Comparison of ENCODE assay signal across 8 cellular contexts in genomic region chr4:118772149-118773081, GRCh38.
DNase-seq lines count a peak whose midpoint lies in the region; ATAC-seq, FAIRE-seq and TF ChIP-seq lines count a peak whose summit lies in the region.

No MANE protein-coding gene starts in this region.

- no peak overlapping the region for H3K4me3 Mint-ChIP-seq in activated CD8-positive, alpha-beta memory T cell treated with anti-CD3 and anti-CD28 coated beads, Interleukin-2, amount 10 ng/mL, durations not matched to agents 7 days and 5 days

- no peak overlapping the region for H2AFZ ChIP-seq in K562 (ENCODE audit: low read depth, low read length)

- no peak for TF ChIP-seq POLR2A in K562 (conservative IDR thresholded peaks at IDR 0.05)

- ATAC-seq in activated CD8-positive, alpha-beta memory T cell treated with anti-CD3 and anti-CD28 coated beads, Interleukin-2, amount 10 ng/mL, durations not matched to agents 7 days and 5 days: peak; percentile 77
- ATAC-seq in HG02798 (IDR thresholded peaks at IDR 0.05; ENCODE audit: poor library complexity, unreplicated experiment) (peak; percentile 76), K562 (peak; percentile 84)
- peak; percentile 75 for ATAC-seq in stimulated activated naive CD8-positive, alpha-beta T cell treated with anti-CD3 and anti-CD28 coated beads, Interleukin-15, Interleukin-2, amounts not matched to agents 100 U/mL and 50 U/mL, for 24 hours

- no peak for DNase-seq in activated CD8-positive, alpha-beta memory T cell treated with anti-CD3 and anti-CD28 coated beads, Interleukin-2, amount 10 ng/mL, durations not matched to agents 7 days and 5 days
- no peak for DNase-seq in activated CD8-positive, alpha-beta memory T cell treated with anti-CD3 and anti-CD28 coated beads for 24 hours
- DNase-seq in NCI-H2107 treated with DMSO at 0.1 percent for 48 hours (lab: John Stamatoyannopoulos, UW; ENCODE audit: unreplicated experiment) (peak; percentile 41), K562 (ENCODE audit: extremely low read depth in 1 of 4, low spot score in 3 of 4) (peak in 3 of 4 experiments; percentile 12 to 44 (median 44)), inferior parietal cortex (ENCODE audit: extremely low spot score) (peak; percentile 75), T-helper 9 cell (no peak)
- DNase-seq in stimulated activated naive CD8-positive, alpha-beta T cell treated with anti-CD3 and anti-CD28 coated beads, Interleukin-15, Interleukin-2, amounts not matched to agents 100 U/mL and 50 U/mL, for 24 hours: no peak

- H3K27ac ChIP-seq in K562 (ENCODE audit: extremely low read depth, low read depth, low read length): no peak overlapping the region

- peak in 2 of 3 experiments; percentile 43 to 69; a peak in 3 of 6 replicates for TF ChIP-seq CTCF in K562 (IDR thresholded peaks at IDR 0.05 in 2 of 3, conservative IDR thresholded peaks at IDR 0.05 in 1 of 3; ENCODE audit: insufficient read depth in 2 of 3, low read depth in 1 of 3, low read length in 3 of 3)

- H3K27me3 ChIP-seq in K562 (ENCODE audit: control insufficient read depth in 2 of 2, insufficient read depth in 2 of 2, low read length in 2 of 2): no peaks in the 10 kb centered on the region

- H3K4me1 Mint-ChIP-seq in activated CD8-positive, alpha-beta memory T cell treated with anti-CD3 and anti-CD28 coated beads, Interleukin-2, amount 10 ng/mL, durations not matched to agents 7 days and 5 days: peaks cover 1% of the 10 kb centered on the region

- no peak overlapping the region for H3K9ac ChIP-seq in K562 (ENCODE audit: insufficient read depth in 1 of 2, low read depth in 2 of 2, low read length in 2 of 2)

- H3K9me1 ChIP-seq in K562 (ENCODE audit: control insufficient read depth, insufficient read depth, low read length): no peaks in the 10 kb centered on the region

- POLR2A ChIA-PET in K562 (lab: Yijun Ruan, JAX): no interaction called here

- FAIRE-seq in K562 (lab: Jason Lieb, UNC): peak; percentile 72

- no peak overlapping the region for H3K4me2 ChIP-seq in K562 (ENCODE audit: insufficient read depth, low read length)

- no peaks in the 10 kb centered on the region for H3K9me3 ChIP-seq in K562 (replicated peaks; ENCODE audit: control insufficient read depth, insufficient read depth, low read depth, low read length)

- TF ChIP-seq EP300 in K562 (IDR thresholded peaks at IDR 0.05; ENCODE audit: low read length): no peak

- H3K9me3 Mint-ChIP-seq in activated CD8-positive, alpha-beta memory T cell treated with anti-CD3 and anti-CD28 coated beads, Interleukin-2, amount 10 ng/mL, durations not matched to agents 7 days and 5 days (ENCODE audit: low read depth): no peaks in the 10 kb centered on the region

- WGBS in K562 (ENCODE audit: insufficient coverage, low coverage, missing lambda C conversion rate): 40% methylated on average over 10 of the region's 10 CpGs

- no peak overlapping the region for H3K4me3 ChIP-seq in K562

- peaks cover 5% of the 10 kb centered on the region; the same call in 1 of the 3 replicates for H3K36me3 ChIP-seq in K562 (ENCODE audit: control insufficient read depth, insufficient read depth, low read length)

- BruUV-seq in K562 (replicated peaks; lab: Mats Ljungman, UMichigan): no TSS peak

- H3K27me3 Mint-ChIP-seq in activated CD8-positive, alpha-beta memory T cell treated with anti-CD3 and anti-CD28 coated beads, Interleukin-2, amount 10 ng/mL, durations not matched to agents 7 days and 5 days: no peaks in the 10 kb centered on the region

- no peaks in the 10 kb centered on the region for H3K79me2 ChIP-seq in K562 (ENCODE audit: control insufficient read depth, insufficient read depth, low read length)

- H4K20me1 ChIP-seq in K562 (replicated peaks; ENCODE audit: control insufficient read depth, insufficient read depth, low read length): 0 out of 2 replicates have a peak, but pooled peaks cover 6% of the 10 kb centered on the region

- TF ChIP-seq RAD21 in K562 (CRISPR knock-in tag; conservative IDR thresholded peaks at IDR 0.05 in 1 of 2, IDR thresholded peaks at IDR 0.05 in 1 of 2): peak; percentile 63 to 70

- H3K36me3 Mint-ChIP-seq in activated CD8-positive, alpha-beta memory T cell treated with anti-CD3 and anti-CD28 coated beads, Interleukin-2, amount 10 ng/mL, durations not matched to agents 7 days and 5 days: peaks cover 3% of the 10 kb centered on the region

- no peak overlapping the region for H3K27ac Mint-ChIP-seq in activated CD8-positive, alpha-beta memory T cell treated with anti-CD3 and anti-CD28 coated beads, Interleukin-2, amount 10 ng/mL, durations not matched to agents 7 days and 5 days

- no peaks in the 10 kb centered on the region for H3K4me1 ChIP-seq in K562 (replicated peaks in 1 of 2; ENCODE audit: control insufficient read depth in 2 of 2, insufficient read depth in 2 of 2, low read length in 2 of 2)

- in situ Hi-C loops in K562 (cut with MboI): no loop called here

- intact Hi-C loops in K562 (cut with micrococcal nuclease): loop anchor here (1.0 kb wide), 2 partner anchors 118 to 197 kb away; no protein-coding TSS in a partner anchor

- CTCF ChIA-PET in activated CD8-positive, alpha-beta memory T cell treated with anti-CD3 and anti-CD28 coated beads, Interleukin-2, amount 10 ng/mL, durations not matched to agents 7 days and 5 days (lab: Charles Lee): interaction anchor here (0.6 to 2.1 kb wide), 14 partner anchors 17 to 196 kb away, joined by 3 to 8 read pairs (median 4); partner anchors contain the start of gene SYNPO2
- CTCF ChIA-PET in K562 (lab: Yijun Ruan, JAX; ENCODE audit: low intra/inter-chr PET ratio): interaction anchor here (0.6 to 2.2 kb wide), 3 partner anchors 118 to 855 kb away, joined by 3 to 23 read pairs (median 4); no protein-coding TSS in a partner anchor

TF ChIP-seq in K562, 482 proteins besides CTCF, POLR2A, EP300 and RAD21:
- TF ChIP-seq SMC3 (conservative IDR thresholded peaks at IDR 0.05; ENCODE audit: insufficient read depth, low read depth, low read length): 0 out of 2 replicates have a peak, but pooled peaks have one; percentile 24
- TF ChIP-seq NR1H2 (CRISPR knock-in tag; IDR thresholded peaks at IDR 0.05): no peak
- no peak for TF ChIP-seq SIN3A (IDR thresholded peaks at IDR 0.05; ENCODE audit: borderline replicate concordance in 2 of 2, control insufficient read depth in 1 of 2, low read depth in 2 of 2, low read length in 2 of 2)
- TF ChIP-seq, protein P1, sequence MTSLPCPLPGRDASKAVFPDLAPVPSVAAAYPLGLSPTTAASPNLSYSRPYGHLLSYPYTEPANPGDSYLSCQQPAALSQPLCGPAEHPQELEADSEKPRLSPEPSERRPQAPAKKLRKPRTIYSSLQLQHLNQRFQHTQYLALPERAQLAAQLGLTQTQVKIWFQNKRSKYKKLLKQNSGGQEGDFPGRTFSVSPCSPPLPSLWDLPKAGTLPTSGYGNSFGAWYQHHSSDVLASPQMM (CRISPR knock-in tag; IDR thresholded peaks at IDR 0.05): no peak
- TF ChIP-seq EGR1 (conservative IDR thresholded peaks at IDR 0.05): no peak
- no peak for TF ChIP-seq HINFP (tag; conservative IDR thresholded peaks at IDR 0.05; ENCODE audit: low read depth)
- TF ChIP-seq MIER1 (IDR thresholded peaks at IDR 0.05; ENCODE audit: low read depth): no peak
- TF ChIP-seq MBD2 (IDR thresholded peaks at IDR 0.05; ENCODE audit: borderline replicate concordance, low read depth): no peak
- TF ChIP-seq PCBP2 (IDR thresholded peaks at IDR 0.05; ENCODE audit: low read depth, low read length, poor library complexity, severe bottlenecking): no peak
- TF ChIP-seq, protein P2, sequence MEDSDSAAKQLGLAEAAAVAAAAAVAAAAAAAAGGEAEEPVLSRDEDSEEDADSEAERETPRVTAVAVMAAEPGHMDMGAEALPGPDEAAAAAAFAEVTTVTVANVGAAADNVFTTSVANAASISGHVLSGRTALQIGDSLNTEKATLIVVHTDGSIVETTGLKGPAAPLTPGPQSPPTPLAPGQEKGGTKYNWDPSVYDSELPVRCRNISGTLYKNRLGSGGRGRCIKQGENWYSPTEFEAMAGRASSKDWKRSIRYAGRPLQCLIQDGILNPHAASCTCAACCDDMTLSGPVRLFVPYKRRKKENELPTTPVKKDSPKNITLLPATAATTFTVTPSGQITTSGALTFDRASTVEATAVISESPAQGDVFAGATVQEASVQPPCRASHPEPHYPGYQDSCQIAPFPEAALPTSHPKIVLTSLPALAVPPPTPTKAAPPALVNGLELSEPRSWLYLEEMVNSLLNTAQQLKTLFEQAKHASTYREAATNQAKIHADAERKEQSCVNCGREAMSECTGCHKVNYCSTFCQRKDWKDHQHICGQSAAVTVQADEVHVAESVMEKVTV (CRISPR knock-in tag; IDR thresholded peaks at IDR 0.05): peak; percentile 56; the same call in 1 of the 2 replicates
- 0 out of 4 replicates have a peak, but pooled peaks of 1 of the 2 experiments have one; percentile 41 for TF ChIP-seq FOXK2 (conservative IDR thresholded peaks at IDR 0.05 in 1 of 2, IDR thresholded peaks at IDR 0.05 in 1 of 2; ENCODE audit: low read depth in 2 of 2)
- TF ChIP-seq, protein P3, sequence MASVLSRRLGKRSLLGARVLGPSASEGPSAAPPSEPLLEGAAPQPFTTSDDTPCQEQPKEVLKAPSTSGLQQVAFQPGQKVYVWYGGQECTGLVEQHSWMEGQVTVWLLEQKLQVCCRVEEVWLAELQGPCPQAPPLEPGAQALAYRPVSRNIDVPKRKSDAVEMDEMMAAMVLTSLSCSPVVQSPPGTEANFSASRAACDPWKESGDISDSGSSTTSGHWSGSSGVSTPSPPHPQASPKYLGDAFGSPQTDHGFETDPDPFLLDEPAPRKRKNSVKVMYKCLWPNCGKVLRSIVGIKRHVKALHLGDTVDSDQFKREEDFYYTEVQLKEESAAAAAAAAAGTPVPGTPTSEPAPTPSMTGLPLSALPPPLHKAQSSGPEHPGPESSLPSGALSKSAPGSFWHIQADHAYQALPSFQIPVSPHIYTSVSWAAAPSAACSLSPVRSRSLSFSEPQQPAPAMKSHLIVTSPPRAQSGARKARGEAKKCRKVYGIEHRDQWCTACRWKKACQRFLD (CRISPR knock-in tag; IDR thresholded peaks at IDR 0.05): no peak
- no peak for TF ChIP-seq GATAD2A (IDR thresholded peaks at IDR 0.05)
- TF ChIP-seq NFIC (IDR thresholded peaks at IDR 0.05): no peak

Comparison
In these comparisons a context has a peak if more than half of its experiments do, and no peak if none do; other contexts are left out.
1. DNase-seq: peak in NCI-H2107 treated with DMSO at 0.1 percent for 48 hours (single experiment), K562 (3 of 4) and inferior parietal cortex (single experiment); none in activated CD8-positive, alpha-beta memory T cell treated with anti-CD3 and anti-CD28 coated beads, Interleukin-2, amount 10 ng/mL, durations not matched to agents 7 days and 5 days (single experiment), activated CD8-positive, alpha-beta memory T cell treated with anti-CD3 and anti-CD28 coated beads for 24 hours (single experiment), stimulated activated naive CD8-positive, alpha-beta T cell treated with anti-CD3 and anti-CD28 coated beads, Interleukin-15, Interleukin-2, amounts not matched to agents 100 U/mL and 50 U/mL, for 24 hours (single experiment) and T-helper 9 cell (single experiment).
2. Peak in every context shown above with its lines, with median percentiles within 50 percentile points of each other: ATAC-seq.